ENCODE assay signal across 35 cellular contexts in genomic region chr2:30765226-30765625, GRCh38. TPM values are rescaled to one million over a fixed set of nuclear protein-coding genes. Genes with fewer than 3 reads are reported as not detected.
"Had no signal": no experiment of that assay in that cellular context is flagged by ENCODE, and none has a peak within 500 bp of the region (broad histone marks: within the 10 kb centered on the region; RNA-seq: fewer than 3 reads in every experiment).

No MANE protein-coding gene starts in this region.

- ATAC-seq: PC-3, WTC11 had no signal

- H3K36me3 ChIP-seq: ascending aorta, cardiac muscle cell, MG63, SJSA1 had no signal

- H3K36me3 Mint-ChIP-seq: activated naive CD4-positive, alpha-beta T cell treated with anti-CD3 and anti-CD28 coated beads, Interleukin-2, amount 50 U/mL, for 24 hours; activated naive CD8-positive, alpha-beta T cell treated with anti-CD3 and anti-CD28 coated beads, Interleukin-2, amount 10 ng/mL, durations not matched to agents 7 days and 5 days; WTC11 had no signal

- H3K4me3 Mint-ChIP-seq: activated CD4-positive, alpha-beta memory T cell treated with anti-CD3 and anti-CD28 coated beads, Interleukin-2, amount 10 ng/mL, durations not matched to agents 7 days and 5 days; activated naive CD4-positive, alpha-beta T cell treated with anti-CD3 and anti-CD28 coated beads, Interleukin-2, amount 50 U/mL, for 24 hours; activated naive CD8-positive, alpha-beta T cell treated with anti-CD3 and anti-CD28 coated beads, Interleukin-2, amount 10 ng/mL, durations not matched to agents 7 days and 5 days; activated T-cell treated with anti-CD3 and anti-CD28 coated beads, Interleukin-2, amount 50 U/mL, for 24 hours; central memory CD8-positive, alpha-beta T cell; T-helper 1 cell treated with Interleukin-12 subunit alpha and Interleukin-12 subunit beta and Interleukin-4 antibody, amounts not matched to agents 30 μg/mL and 1 μg/mL, for 36 hours; T-helper 2 cell treated with Interferon-gamma antibody and Interleukin-4, amounts not matched to agents 5 μg/mL and 100 μg/mL, for 36 hours; WTC11 had no signal

- DNase-seq: activated CD4-positive, alpha-beta memory T cell treated with anti-CD3 and anti-CD28 coated beads, Interleukin-2, amount 10 ng/mL, durations not matched to agents 7 days and 5 days; activated CD4-positive, alpha-beta T cell treated with anti-CD3 and anti-CD28 coated beads for 1 hour; activated CD4-positive, alpha-beta T cell treated with anti-CD3 and anti-CD28 coated beads for 48 hours; activated CD8-positive, alpha-beta memory T cell treated with anti-CD3 and anti-CD28 coated beads for 24 hours; activated gamma-delta T cell; activated naive CD4-positive, alpha-beta T cell treated with Interleukin-2 at 50 U/mL for 16 hours; activated naive CD8-positive, alpha-beta T cell treated with anti-CD3 and anti-CD28 coated beads, Interleukin-2, amount 10 ng/mL, durations not matched to agents 7 days and 5 days; activated T-cell treated with anti-CD3 and anti-CD28 coated beads, Interleukin-2, amount 50 U/mL, for 24 hours; amygdala; Kasumi-1; MG63; NCI-H1048; NCI-H1436 treated with DMSO at 0.1 percent for 48 hours; NCI-H1694 treated with DMSO at 0.1 percent for 48 hours; NCI-H2029; NCI-H345; NCI-H510A; NCI-H526; NCI-H748 treated with DMSO at 0.1 percent for 48 hours; NK-92 treated with Interleukin-12 subunit alpha and Interleukin-12 subunit beta, amount 100 ng/mL, for 24 hours; PC-3; RPMI8226; SHP77 treated with DMSO at 0.1 percent for 48 hours; SK-N-SH had no signal

- H3K9me3 Mint-ChIP-seq: activated CD4-positive, alpha-beta memory T cell treated with anti-CD3 and anti-CD28 coated beads, Interleukin-2, amount 10 ng/mL, durations not matched to agents 7 days and 5 days; activated naive CD4-positive, alpha-beta T cell treated with anti-CD3 and anti-CD28 coated beads, Interleukin-2, amount 50 U/mL, for 24 hours; activated naive CD8-positive, alpha-beta T cell treated with anti-CD3 and anti-CD28 coated beads, Interleukin-2, amount 10 ng/mL, durations not matched to agents 7 days and 5 days; activated T-cell treated with anti-CD3 and anti-CD28 coated beads, Interleukin-2, amount 50 U/mL, for 24 hours; activated T-helper 2 cell treated with anti-CD3 and anti-CD28 coated beads, Interferon-gamma antibody, Interleukin-2, Interleukin-4, amounts not matched to agents 10 μg/mL and 5 μg/mL and 100 μg/mL, durations not matched to agents 14 hours and 24 hours and 36 hours; central memory CD8-positive, alpha-beta T cell; T-helper 1 cell treated with Interleukin-12 subunit alpha and Interleukin-12 subunit beta and Interleukin-4 antibody, amounts not matched to agents 30 μg/mL and 1 μg/mL, for 36 hours; T-helper 2 cell treated with Interferon-gamma antibody and Interleukin-4, amounts not matched to agents 5 μg/mL and 100 μg/mL, for 36 hours; WTC11 had no signal

- H3K27ac ChIP-seq: ascending aorta, cardiac muscle cell, Peyer's patch, SJSA1 had no signal

- H3K4me1 ChIP-seq: ascending aorta, SJSA1 had no signal

- H3K27ac Mint-ChIP-seq: activated CD4-positive, alpha-beta memory T cell treated with anti-CD3 and anti-CD28 coated beads, Interleukin-2, amount 10 ng/mL, durations not matched to agents 7 days and 5 days; activated naive CD4-positive, alpha-beta T cell treated with anti-CD3 and anti-CD28 coated beads, Interleukin-2, amount 50 U/mL, for 24 hours; activated naive CD8-positive, alpha-beta T cell treated with anti-CD3 and anti-CD28 coated beads, Interleukin-2, amount 10 ng/mL, durations not matched to agents 7 days and 5 days; activated T-cell treated with anti-CD3 and anti-CD28 coated beads, Interleukin-2, amount 50 U/mL, for 24 hours; activated T-helper 2 cell treated with anti-CD3 and anti-CD28 coated beads, Interferon-gamma antibody, Interleukin-2, Interleukin-4, amounts not matched to agents 10 μg/mL and 5 μg/mL and 100 μg/mL, durations not matched to agents 14 hours and 24 hours and 36 hours; T-helper 1 cell treated with Interleukin-12 subunit alpha and Interleukin-12 subunit beta and Interleukin-4 antibody, amounts not matched to agents 30 μg/mL and 1 μg/mL, for 36 hours; T-helper 2 cell treated with Interferon-gamma antibody and Interleukin-4, amounts not matched to agents 5 μg/mL and 100 μg/mL, for 36 hours; WTC11 had no signal

- H3K4me1 Mint-ChIP-seq: activated CD4-positive, alpha-beta memory T cell treated with anti-CD3 and anti-CD28 coated beads, Interleukin-2, amount 10 ng/mL, durations not matched to agents 7 days and 5 days; activated naive CD4-positive, alpha-beta T cell treated with anti-CD3 and anti-CD28 coated beads, Interleukin-2, amount 50 U/mL, for 24 hours; central memory CD8-positive, alpha-beta T cell had no signal

- H3K27me3 Mint-ChIP-seq: activated naive CD4-positive, alpha-beta T cell treated with anti-CD3 and anti-CD28 coated beads, Interleukin-2, amount 50 U/mL, for 24 hours had no signal

- H3K27me3 ChIP-seq: ascending aorta, cardiac muscle cell, MG63, Peyer's patch had no signal

- H3K4me3 ChIP-seq: ascending aorta, cardiac muscle cell, MG63, Peyer's patch, SJSA1 had no signal

- H3K9me3 ChIP-seq: ascending aorta, MG63, Peyer's patch, SJSA1, SK-N-SH had no signal

- H3K9ac ChIP-seq: SK-N-SH had no signal

RNA-seq across cellular contexts. Expression of gene CAPN13, which starts 42.0 kb away (rescaled TPM):
- total RNA-seq: activated CD4-positive, alpha-beta memory T cell treated with anti-CD3 and anti-CD28 coated beads, Interleukin-2, amount 10 ng/mL, durations not matched to agents 7 days and 5 days; activated naive CD8-positive, alpha-beta T cell treated with anti-CD3 and anti-CD28 coated beads, Interleukin-2, amount 10 ng/mL, durations not matched to agents 7 days and 5 days; activated T-helper 2 cell treated with anti-CD3 and anti-CD28 coated beads, Interferon-gamma antibody, Interleukin-2, Interleukin-4, amounts not matched to agents 10 μg/mL and 5 μg/mL and 100 μg/mL, durations not matched to agents 14 hours and 24 hours and 36 hours; ascending aorta; cardiac muscle cell; chondrocyte; SJSA1 had no signal
- polyA plus RNA-seq: cardiac muscle cell, SK-N-SH had no signal
